ENCODE assay signal across 10 cellular contexts in genomic region chr6:57048577-57048976, GRCh38. TPM values are rescaled to one million over a fixed set of nuclear protein-coding genes. Genes with fewer than 3 reads are reported as not detected.
A peak's percentile ranks its signal among the peaks of the same experiment; 100 is the strongest.
DNase-seq lines count a peak whose midpoint lies in the region; ATAC-seq and TF ChIP-seq lines count a peak whose summit lies in the region.
"Had no signal": no experiment of that assay in that cellular context is flagged by ENCODE, and none has a peak within 500 bp of the region (broad histone marks: within the 10 kb centered on the region; RNA-seq: fewer than 3 reads in every experiment).

No MANE protein-coding gene starts in this region.

- H3K27ac ChIP-seq in CD4-positive, alpha-beta T cell (ENCODE audit: low read depth, low read length), result no peak overlapping the region
- H3K27ac ChIP-seq in HUES6 (ENCODE audit: low read depth, low read length), result no peak overlapping the region
- H3K27ac ChIP-seq: gastrocnemius medialis had no signal

- ATAC-seq in CD4-positive, alpha-beta T cell (ENCODE audit: poor library complexity), result no peak
- ATAC-seq in activated naive CD8-positive, alpha-beta T cell treated with anti-CD3 and anti-CD28 coated beads, Interleukin-2, amount 10 ng/mL, durations not matched to agents 7 days and 5 days (ENCODE audit: low read depth), result no peak
- no peak for ATAC-seq in GM19463 (IDR thresholded peaks at IDR 0.05; ENCODE audit: unreplicated experiment)
- ATAC-seq: gastrocnemius medialis had no signal

- H3K27me3 Mint-ChIP-seq in CD4-positive, alpha-beta T cell, result no peaks in the 10 kb centered on the region
- peaks cover 26% of the 10 kb centered on the region for H3K27me3 Mint-ChIP-seq in activated naive CD8-positive, alpha-beta T cell treated with anti-CD3 and anti-CD28 coated beads, Interleukin-2, amount 10 ng/mL, durations not matched to agents 7 days and 5 days
- H3K27me3 Mint-ChIP-seq in mesothelial cell of epicardium (ENCODE audit: low read depth), result peaks cover 2% of the 10 kb centered on the region

- H3K4me1 Mint-ChIP-seq in CD4-positive, alpha-beta T cell (ENCODE audit: low read depth), result peaks cover 34% of the 10 kb centered on the region
- peaks cover 27% of the 10 kb centered on the region for H3K4me1 Mint-ChIP-seq in activated naive CD8-positive, alpha-beta T cell treated with anti-CD3 and anti-CD28 coated beads, Interleukin-2, amount 10 ng/mL, durations not matched to agents 7 days and 5 days
- H3K4me1 Mint-ChIP-seq in mesothelial cell of epicardium, result peaks cover 24% of the 10 kb centered on the region

- peaks cover 5% of the 10 kb centered on the region; the same call in 1 of the 2 replicates for H3K4me1 ChIP-seq in HUES6 (ENCODE audit: control insufficient read depth, insufficient read depth, low read length)

- H3K36me3 Mint-ChIP-seq in CD4-positive, alpha-beta T cell (ENCODE audit: low read depth), result peaks cover 53% of the 10 kb centered on the region
- peaks cover 31% of the 10 kb centered on the region for H3K36me3 Mint-ChIP-seq in activated naive CD8-positive, alpha-beta T cell treated with anti-CD3 and anti-CD28 coated beads, Interleukin-2, amount 10 ng/mL, durations not matched to agents 7 days and 5 days
- H3K36me3 Mint-ChIP-seq in mesothelial cell of epicardium, result peaks cover 28% of the 10 kb centered on the region

- H3K27me3 ChIP-seq in CD4-positive, alpha-beta T cell (ENCODE audit: control insufficient read depth, insufficient read depth, low read length), result no peaks in the 10 kb centered on the region
- H3K27me3 ChIP-seq in HUES6 (ENCODE audit: control insufficient read depth, insufficient read depth, low read length), result no peaks in the 10 kb centered on the region
- H3K27me3 ChIP-seq: gastrocnemius medialis had no signal

- H3K9me3 Mint-ChIP-seq in CD4-positive, alpha-beta T cell, result no peaks in the 10 kb centered on the region
- no peaks in the 10 kb centered on the region for H3K9me3 Mint-ChIP-seq in activated naive CD8-positive, alpha-beta T cell treated with anti-CD3 and anti-CD28 coated beads, Interleukin-2, amount 10 ng/mL, durations not matched to agents 7 days and 5 days
- peaks cover 9% of the 10 kb centered on the region for H3K9me3 Mint-ChIP-seq in mesothelial cell of epicardium

- TF ChIP-seq CTCF in CD4-positive, alpha-beta T cell (IDR thresholded peaks at IDR 0.05), result no peak
- no peak for TF ChIP-seq CTCF in mesothelial cell of epicardium (IDR thresholded peaks at IDR 0.05; ENCODE audit: unreplicated experiment)
- TF ChIP-seq CTCF in GM13977 (IDR thresholded peaks at IDR 0.05; ENCODE audit: extremely low read depth, insufficient read depth, missing control alignments), result no peak

- intact Hi-C loops in CD4-positive, alpha-beta T cell (cut with DNase I, micrococcal nuclease), result loop anchor here (2.0 to 10.0 kb wide), 3 partner anchors 42 to 179 kb away; partner anchors contain the start of genes RAB23 (in 1 of the 2) and ZNF451 (in 1 of the 2)

- no peak overlapping the region for H3K9ac ChIP-seq in HUES6 (ENCODE audit: low read length)

- POLR2A ChIA-PET in CD4-positive, alpha-beta T cell (lab: Charles Lee), result no interaction called here
- POLR2A ChIA-PET in activated naive CD8-positive, alpha-beta T cell treated with anti-CD3 and anti-CD28 coated beads, Interleukin-2, amount 10 ng/mL, durations not matched to agents 7 days and 5 days (lab: Charles Lee), result no interaction called here

- peak overlapping the region; percentile 57 for H3K4me3 Mint-ChIP-seq in CD4-positive, alpha-beta T cell
- peak overlapping the region; percentile 85 for H3K4me3 Mint-ChIP-seq in activated naive CD8-positive, alpha-beta T cell treated with anti-CD3 and anti-CD28 coated beads, Interleukin-2, amount 10 ng/mL, durations not matched to agents 7 days and 5 days
- peak overlapping the region; percentile 55 for H3K4me3 Mint-ChIP-seq in mesothelial cell of epicardium

- H3K27ac Mint-ChIP-seq in CD4-positive, alpha-beta T cell, result peak overlapping the region; percentile 61
- H3K27ac Mint-ChIP-seq in activated naive CD8-positive, alpha-beta T cell treated with anti-CD3 and anti-CD28 coated beads, Interleukin-2, amount 10 ng/mL, durations not matched to agents 7 days and 5 days, result no peak overlapping the region
- H3K27ac Mint-ChIP-seq in mesothelial cell of epicardium, result peak overlapping the region; percentile 84

- no peaks in the 10 kb centered on the region for H3K9me3 ChIP-seq in CD4-positive, alpha-beta T cell (ENCODE audit: control insufficient read depth, low read length)
- no peaks in the 10 kb centered on the region for H3K9me3 ChIP-seq in HUES6 (ENCODE audit: control insufficient read depth, insufficient read depth, low read depth, low read length)
- H3K9me3 ChIP-seq: gastrocnemius medialis had no signal

- no peak for DNase-seq in CD4-positive, alpha-beta T cell
- no peak for DNase-seq in activated naive CD8-positive, alpha-beta T cell treated with anti-CD3 and anti-CD28 coated beads, Interleukin-2, amount 10 ng/mL, durations not matched to agents 7 days and 5 days
- no peak for DNase-seq in mesothelial cell of epicardium (ENCODE audit: low spot score in 2 of 2, unreplicated experiment in 2 of 2)
- no peak for DNase-seq in GM13977 (ENCODE audit: low spot score)
- DNase-seq in NCI-H2107 treated with DMSO at 0.1 percent for 48 hours (lab: John Stamatoyannopoulos, UW; ENCODE audit: unreplicated experiment), result no peak
- no peak for DNase-seq in DMS53 (lab: John Stamatoyannopoulos, UW)
- DNase-seq: gastrocnemius medialis, NCI-H526 treated with DMSO at 0.1 percent for 48 hours had no signal

- H3K4me3 ChIP-seq in HUES6 (ENCODE audit: low read depth, low read length), result peak overlapping the region; percentile 40; the same call in 1 of the 2 replicates
- H3K4me3 ChIP-seq: gastrocnemius medialis had no signal

- peaks cover 42% of the 10 kb centered on the region for H3K36me3 ChIP-seq in HUES6 (ENCODE audit: control insufficient read depth, insufficient read depth, low read length)

- in situ Hi-C loops in GM13977 (cut with MboI; ENCODE audit: low pct_unique_long_range_greater_than_20kb, low sequenced_read_pairs, unreplicated experiment), result no loop called here

- CTCF ChIA-PET in CD4-positive, alpha-beta T cell (lab: Charles Lee), result no interaction called here

RNA-seq across cellular contexts. Expression of gene KIAA1586, which starts 2.1 kb away (rescaled TPM):
- 10 to 100 TPM; 11.7 to 12.5 TPM for total RNA-seq in CD4-positive, alpha-beta T cell
- 10 to 100 TPM; 15.1 to 16.4 TPM for total RNA-seq in activated naive CD8-positive, alpha-beta T cell treated with anti-CD3 and anti-CD28 coated beads, Interleukin-2, amount 10 ng/mL, durations not matched to agents 7 days and 5 days
- 26.2 to 29.8 TPM (median 27.6 TPM) in 3 replicates for total RNA-seq in mesothelial cell of epicardium

RNA-seq across cellular contexts. Expression of gene ZNF451, which starts 41.4 kb away (rescaled TPM):
- total RNA-seq in CD4-positive, alpha-beta T cell, result 100 to 1,000 TPM; 124 to 132 TPM
- 10 to 100 TPM; 68.0 to 68.2 TPM for total RNA-seq in activated naive CD8-positive, alpha-beta T cell treated with anti-CD3 and anti-CD28 coated beads, Interleukin-2, amount 10 ng/mL, durations not matched to agents 7 days and 5 days
- total RNA-seq in mesothelial cell of epicardium, result 79.9 to 93.8 TPM (median 87.2 TPM) in 3 replicates
